Comparison of ENCODE assay signal across 1 cellular context in the genomic region with DNA sequence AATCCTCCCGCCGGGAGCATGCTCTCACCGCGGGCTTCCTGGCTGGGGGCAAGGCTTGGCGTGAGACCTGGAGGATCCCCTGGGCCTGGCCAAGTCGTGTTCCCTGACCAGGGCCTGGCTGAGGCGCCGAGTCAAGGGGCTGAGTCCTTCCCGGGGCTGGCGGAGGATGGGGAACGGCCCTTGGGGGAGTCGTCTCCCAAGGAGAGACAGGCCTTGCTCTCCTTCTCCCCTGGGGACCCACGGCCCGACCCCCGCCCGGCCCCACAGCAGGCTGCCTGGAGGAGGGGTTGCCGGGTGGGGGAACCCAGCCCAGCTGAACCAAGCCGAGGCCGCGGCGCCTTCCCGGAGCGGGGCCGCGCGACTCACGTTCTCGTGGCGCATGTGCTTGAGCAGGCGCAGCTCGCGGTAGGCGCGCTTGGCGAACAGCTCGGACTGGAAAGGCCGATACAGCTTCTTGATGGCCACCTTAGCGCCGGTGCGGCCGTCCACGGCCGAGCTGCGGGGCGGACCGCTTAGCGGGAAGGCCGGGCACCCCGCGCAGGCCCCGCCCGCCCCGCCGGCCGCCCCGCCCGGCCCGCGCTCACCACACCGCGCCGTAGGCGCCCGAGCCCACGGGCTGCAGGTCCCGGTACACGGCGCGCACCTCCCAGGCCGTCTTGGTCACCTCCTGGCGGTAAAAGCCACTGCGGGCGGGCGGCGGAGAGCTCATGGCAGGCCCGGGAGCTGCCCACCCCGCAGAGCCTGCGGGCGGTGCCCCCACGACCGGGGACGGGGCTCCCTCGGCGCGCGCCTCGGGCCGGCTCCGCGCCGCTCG.
TF ChIP-seq lines count a peak whose summit lies in the region.

No MANE protein-coding gene starts in this region.

TF ChIP-seq in SK-N-SH treated with all-trans-retinoic acid at 6 μM for 48 hours, 23 proteins besides CTCF, POLR2A, EP300 and RAD21 (continued from another document):
- TF ChIP-seq, protein P1, sequence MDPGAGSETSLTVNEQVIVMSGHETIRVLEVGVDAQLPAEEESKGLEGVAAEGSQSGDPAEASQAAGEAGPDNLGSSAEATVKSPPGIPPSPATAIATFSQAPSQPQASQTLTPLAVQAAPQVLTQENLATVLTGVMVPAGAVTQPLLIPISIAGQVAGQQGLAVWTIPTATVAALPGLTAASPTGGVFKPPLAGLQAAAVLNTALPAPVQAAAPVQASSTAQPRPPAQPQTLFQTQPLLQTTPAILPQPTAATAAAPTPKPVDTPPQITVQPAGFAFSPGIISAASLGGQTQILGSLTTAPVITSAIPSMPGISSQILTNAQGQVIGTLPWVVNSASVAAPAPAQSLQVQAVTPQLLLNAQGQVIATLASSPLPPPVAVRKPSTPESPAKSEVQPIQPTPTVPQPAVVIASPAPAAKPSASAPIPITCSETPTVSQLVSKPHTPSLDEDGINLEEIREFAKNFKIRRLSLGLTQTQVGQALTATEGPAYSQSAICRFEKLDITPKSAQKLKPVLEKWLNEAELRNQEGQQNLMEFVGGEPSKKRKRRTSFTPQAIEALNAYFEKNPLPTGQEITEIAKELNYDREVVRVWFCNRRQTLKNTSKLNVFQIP (CRISPR knock-in tag; IDR thresholded peaks at IDR 0.05; ENCODE audit: borderline replicate concordance, low read depth) = no peak
- TF ChIP-seq TCF4 (CRISPR knock-in tag; IDR thresholded peaks at IDR 0.05; ENCODE audit: borderline replicate concordance) (no peak), RARB (CRISPR knock-in tag; IDR thresholded peaks at IDR 0.05) (no peak), SNAI2 (CRISPR knock-in tag; IDR thresholded peaks at IDR 0.05) (no peak)
